ENCODE assay signal across 23 cellular contexts in genomic region chr1:57797084-57797483, GRCh38.
"Had no signal": no experiment of that assay in that cellular context is flagged by ENCODE, and none has a peak within 500 bp of the region (broad histone marks: within the 10 kb centered on the region; RNA-seq: fewer than 3 reads in every experiment).

No MANE protein-coding gene starts in this region.

- H3K4me3 Mint-ChIP-seq: effector memory CD8-positive, alpha-beta T cell; immature natural killer cell; memory B cell; natural killer cell had no signal

- H3K27ac ChIP-seq: lower lobe of right lung, neutrophil, parathyroid adenoma, right lobe of liver, stomach, thyroid gland had no signal

- H3K27ac Mint-ChIP-seq: effector memory CD8-positive, alpha-beta T cell; immature natural killer cell; memory B cell; natural killer cell; progenitor cell of endocrine pancreas had no signal

- H3K36me3 ChIP-seq: lower lobe of right lung, neutrophil, right lobe of liver, stomach, thyroid gland had no signal

- H3K9ac ChIP-seq: parathyroid adenoma had no signal

- H3K36me3 Mint-ChIP-seq: immature natural killer cell, memory B cell, natural killer cell had no signal

- H3K4me1 Mint-ChIP-seq: immature natural killer cell, memory B cell, natural killer cell had no signal

- H3K4me1 ChIP-seq: lower lobe of right lung, parathyroid adenoma, thyroid gland had no signal

- H3K4me2 ChIP-seq: smooth muscle cell had no signal

- H3K9me3 Mint-ChIP-seq: memory B cell, natural killer cell had no signal

- ATAC-seq: effector memory CD8-positive, alpha-beta T cell; left ventricle myocardium superior; lower lobe of right lung; natural killer cell; right lobe of liver had no signal

- H2AFZ ChIP-seq: parathyroid adenoma had no signal

- DNase-seq: cortex of kidney; effector memory CD8-positive, alpha-beta T cell; hypothalamus; immature natural killer cell; left ventricle myocardium superior; lower lobe of right lung; natural killer cell; right lobe of liver; stimulated activated CD4-positive, alpha-beta T cell treated with anti-CD3 and anti-CD28 coated beads, Interleukin-12 subunit alpha, Interleukin-12 subunit beta, amount 100 ng/mL, for 4 hours; stimulated activated CD4-positive, alpha-beta T cell treated with anti-CD3 and anti-CD28 coated beads, Interleukin-1b, Interleukin-23, amount 100 ng/mL, for 48 hours; stimulated activated CD4-positive, alpha-beta T cell treated with anti-CD3 and anti-CD28 coated beads, Interleukin-4, amount 100 ng/mL, for 1 hour; stimulated activated CD8-positive, alpha-beta memory T cell treated with anti-CD3 and anti-CD28 coated beads, Interleukin-4, amount 100 ng/mL, for 48 hours; stimulated activated naive CD4-positive, alpha-beta T cell; stomach; thyroid gland had no signal

- H3K9me3 ChIP-seq: lower lobe of right lung, neutrophil, right lobe of liver, stomach, thyroid gland had no signal

- H3K4me3 ChIP-seq: lower lobe of right lung, right lobe of liver, smooth muscle cell, stomach, thyroid gland had no signal

- FAIRE-seq: endometrium, frontal cortex, urothelium cell line had no signal

- H3K27me3 ChIP-seq: neutrophil, right lobe of liver, stomach, thyroid gland had no signal

- H3K79me2 ChIP-seq: parathyroid adenoma had no signal
